In the genomic region with DNA sequence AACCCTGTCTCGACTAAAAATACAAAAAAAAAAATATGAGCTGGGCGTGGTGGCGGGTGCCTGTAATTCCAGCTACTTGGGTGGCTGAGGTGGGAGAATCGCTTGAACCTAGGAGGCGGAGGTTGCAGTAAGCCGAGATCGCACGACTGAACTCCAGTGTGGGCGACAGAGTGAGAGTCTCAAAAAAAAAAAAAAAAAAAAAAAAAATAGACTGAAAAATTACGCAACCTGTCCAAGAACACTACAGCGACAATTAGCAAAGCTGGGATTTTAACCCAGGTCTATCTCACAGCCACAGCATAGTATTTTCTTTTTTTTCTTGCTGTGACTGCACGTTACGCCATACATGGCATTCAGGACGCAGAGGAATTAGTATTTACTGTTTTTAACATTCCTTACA, we compare ENCODE assay signal across 9 cellular contexts. TPM values are rescaled to one million over a fixed set of nuclear protein-coding genes. Genes with fewer than 3 reads are reported as not detected.
A peak's percentile ranks its signal among the peaks of the same experiment; 100 is the strongest.
DNase-seq lines count a peak whose midpoint lies in the region; ATAC-seq and TF ChIP-seq lines count a peak whose summit lies in the region.
"Had no signal": no experiment of that assay in that cellular context is flagged by ENCODE, and none has a peak within 500 bp of the region (broad histone marks: within the 10 kb centered on the region; RNA-seq: fewer than 3 reads in every experiment).

No MANE protein-coding gene starts in this region.

- peak overlapping the region; percentile 97 for H3K4me2 ChIP-seq in smooth muscle cell

- 88% methylated on average over 14 of the region's 14 CpGs for WGBS in smooth muscle cell (ENCODE audit: low lambda C conversion rate)

- H3K36me3 ChIP-seq in HEK293 (ENCODE audit: control insufficient read depth in 2 of 2, insufficient read depth in 1 of 2, low read length in 2 of 2) (peaks cover 3 to 16% of the 10 kb centered on the region in 2 experiments; a peak in 2 of 3 replicates), smooth muscle cell (ENCODE audit: low read depth) (peaks cover 5% of the 10 kb centered on the region)

- H3K4me3 ChIP-seq in HEK293 (ENCODE audit: low read depth, low read length) (peak overlapping the region; percentile 97), smooth muscle cell (peak overlapping the region; percentile 100)

- TF ChIP-seq CTCF in HEK293 (tag by site-specific recombination; IDR thresholded peaks at IDR 0.05): no peak
- no peak for TF ChIP-seq CTCF in foreskin keratinocyte (conservative IDR thresholded peaks at IDR 0.05)
- TF ChIP-seq CTCF in smooth muscle cell (IDR thresholded peaks at IDR 0.05; ENCODE audit: borderline replicate concordance, insufficient read depth, poor library complexity, severe bottlenecking): no peak

- H3K27ac ChIP-seq in HEK293 (ENCODE audit: extremely low read depth, low read depth, low read length) (peak overlapping the region; percentile 84; the same call in 1 of the 2 replicates), foreskin keratinocyte (peak overlapping the region; percentile 23), smooth muscle cell (ENCODE audit: low read depth) (peak overlapping the region; percentile 100)

- H3K27ac Mint-ChIP-seq in T-helper 17 cell: peak overlapping the region; percentile 98

- peak overlapping the region; percentile 95 for H3K4me3 Mint-ChIP-seq in T-helper 17 cell

- H3K9ac ChIP-seq in smooth muscle cell (ENCODE audit: low read depth): peak overlapping the region; percentile 100

- H3K27me3 ChIP-seq in foreskin keratinocyte: no peaks in the 10 kb centered on the region
- no peaks in the 10 kb centered on the region for H3K27me3 ChIP-seq in smooth muscle cell (ENCODE audit: low read depth)

- H3K36me3 Mint-ChIP-seq in T-helper 17 cell (ENCODE audit: low read depth): peaks cover 3% of the 10 kb centered on the region

- DNase-seq in T-helper 17 cell (no peak), foreskin keratinocyte (no peak), smooth muscle cell (lab: John Stamatoyannopoulos, UW; ENCODE audit: unreplicated experiment) (no peak), H4 (ENCODE audit: low spot score) (no peak), NCI-H345 treated with DMSO at 0.1 percent for 48 hours (lab: John Stamatoyannopoulos, UW; ENCODE audit: unreplicated experiment) (no peak)
- DNase-seq: central memory CD4-positive, alpha-beta T cell had no signal

- peaks cover 26% of the 10 kb centered on the region for H4K20me1 ChIP-seq in smooth muscle cell (ENCODE audit: low read depth)

- no peaks in the 10 kb centered on the region for H3K9me3 ChIP-seq in HEK293 (ENCODE audit: control insufficient read depth, insufficient read depth, low read depth, low read length)
- H3K9me3 ChIP-seq in T-helper 17 cell (ENCODE audit: control insufficient read depth, low read length, poor library complexity, severe bottlenecking): no peaks in the 10 kb centered on the region
- H3K9me3 ChIP-seq in smooth muscle cell (replicated peaks; ENCODE audit: low read depth): no peaks in the 10 kb centered on the region

- no peaks in the 10 kb centered on the region for H3F3A ChIP-seq in smooth muscle cell (ENCODE audit: low read depth)

- ATAC-seq in T-helper 17 cell: no peak
- ATAC-seq in foreskin keratinocyte: no peak
- ATAC-seq in HG03432 (IDR thresholded peaks at IDR 0.05; ENCODE audit: unreplicated experiment): no peak
- ATAC-seq in GM18517 (IDR thresholded peaks at IDR 0.05; ENCODE audit: unreplicated experiment): no peak

- CTCF ChIA-PET in HEK293 (lab: Yijun Ruan, JAX): no interaction called here

- peaks cover 17% of the 10 kb centered on the region for H3K4me1 Mint-ChIP-seq in T-helper 17 cell

- no peaks in the 10 kb centered on the region for H3K27me3 Mint-ChIP-seq in T-helper 17 cell

- no peak overlapping the region for H2AFZ ChIP-seq in smooth muscle cell (ENCODE audit: low read depth)

- H3K79me2 ChIP-seq in smooth muscle cell (ENCODE audit: low read depth): peaks cover 52% of the 10 kb centered on the region

- H3K4me1 ChIP-seq in HEK293 (ENCODE audit: control insufficient read depth, insufficient read depth, low read length) (no peaks in the 10 kb centered on the region), foreskin keratinocyte (no peaks in the 10 kb centered on the region), smooth muscle cell (ENCODE audit: low read depth) (peaks cover 5% of the 10 kb centered on the region)

- POLR2A ChIA-PET in HEK293 (lab: Yijun Ruan, JAX): interaction anchor here (0.6 to 2.9 kb wide), 10 partner anchors 8 to 246 kb away, joined by 3 to 8 read pairs (median 6); partner anchors contain the start of gene KCTD7

TF ChIP-seq in HEK293, 187 proteins besides CTCF, POLR2A, EP300 and RAD21:
- TF ChIP-seq ZNF362 (tag by site-specific recombination; IDR thresholded peaks at IDR 0.05) (peak; percentile 78; the same call in 1 of the 2 replicates), ZBTB48 (tag by site-specific recombination; IDR thresholded peaks at IDR 0.05) (no peak), ZFP69B (tag by site-specific recombination; IDR thresholded peaks at IDR 0.05) (no peak), MYNN (tag by site-specific recombination; IDR thresholded peaks at IDR 0.05; ENCODE audit: borderline replicate concordance) (no peak), EGR2 (tag by site-specific recombination; IDR thresholded peaks at IDR 0.05; ENCODE audit: low read depth) (0 out of 2 replicates have a peak, but pooled peaks have one; percentile 8), PRDM6 (tag by site-specific recombination; IDR thresholded peaks at IDR 0.05) (no peak), REST (tag by site-specific recombination; IDR thresholded peaks at IDR 0.05) (no peak), OVOL3 (tag by site-specific recombination; IDR thresholded peaks at IDR 0.05) (no peak)
- TF ChIP-seq, protein P1, sequence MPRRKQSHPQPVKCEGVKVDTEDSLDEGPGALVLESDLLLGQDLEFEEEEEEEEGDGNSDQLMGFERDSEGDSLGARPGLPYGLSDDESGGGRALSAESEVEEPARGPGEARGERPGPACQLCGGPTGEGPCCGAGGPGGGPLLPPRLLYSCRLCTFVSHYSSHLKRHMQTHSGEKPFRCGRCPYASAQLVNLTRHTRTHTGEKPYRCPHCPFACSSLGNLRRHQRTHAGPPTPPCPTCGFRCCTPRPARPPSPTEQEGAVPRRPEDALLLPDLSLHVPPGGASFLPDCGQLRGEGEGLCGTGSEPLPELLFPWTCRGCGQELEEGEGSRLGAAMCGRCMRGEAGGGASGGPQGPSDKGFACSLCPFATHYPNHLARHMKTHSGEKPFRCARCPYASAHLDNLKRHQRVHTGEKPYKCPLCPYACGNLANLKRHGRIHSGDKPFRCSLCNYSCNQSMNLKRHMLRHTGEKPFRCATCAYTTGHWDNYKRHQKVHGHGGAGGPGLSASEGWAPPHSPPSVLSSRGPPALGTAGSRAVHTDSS (tag by site-specific recombination; IDR thresholded peaks at IDR 0.05): no peak

RNA-seq across cellular contexts. Expression of gene RABGEF1, which starts 1.1 kb away (rescaled TPM):
- total RNA-seq in T-helper 17 cell (10 to 100 TPM; 24.4 to 28.3 TPM), foreskin keratinocyte (31.7 and 33.5 TPM in 2 replicates), smooth muscle cell (34.9 and 35.8 TPM in 2 replicates)
- polyA plus RNA-seq in foreskin keratinocyte (12.3 and 15.6 TPM in 2 replicates), smooth muscle cell (18.8 and 21.5 TPM in 2 replicates)
- 28.2 and 34.0 TPM in 2 replicates for total RNA-seq in H4 (2014; rRNA removed; shearing (Covaris generic))

Comparison
In these comparisons a context has a peak if more than half of its experiments do, and no peak if none do; other contexts are left out.
1. H3K27ac ChIP-seq: peak in every context shown above with its lines; median percentile 100 in smooth muscle cell; 84 in HEK293; 23 in foreskin keratinocyte.